16 cellular contexts compared by ENCODE assay signal in the genomic region with DNA sequence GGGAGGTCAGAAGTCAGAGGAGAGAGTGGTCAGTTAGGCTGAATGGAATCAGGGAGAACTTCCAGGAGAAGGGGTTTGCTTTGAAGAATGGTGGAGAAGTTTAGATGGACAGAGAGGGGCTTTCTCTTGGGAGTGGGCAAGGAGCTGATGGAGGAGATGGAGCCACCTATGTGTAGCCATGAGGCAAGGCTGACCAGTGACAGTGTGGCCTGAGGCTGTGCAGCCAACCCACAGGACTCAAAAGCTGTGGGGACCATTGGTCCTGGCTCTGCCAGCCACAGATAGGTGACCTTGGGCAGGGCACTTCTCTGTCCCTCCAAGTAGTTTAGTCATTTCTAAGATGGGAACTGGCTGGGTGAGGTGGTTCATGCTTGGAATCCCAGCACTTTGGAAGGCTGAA. TPM values are rescaled to one million over a fixed set of nuclear protein-coding genes. Genes with fewer than 3 reads are reported as not detected.
"Had no signal": no experiment of that assay in that cellular context is flagged by ENCODE, and none has a peak within 500 bp of the region (broad histone marks: within the 10 kb centered on the region; RNA-seq: fewer than 3 reads in every experiment).

No MANE protein-coding gene starts in this region.

- H3K9me3 ChIP-seq: esophagus muscularis mucosa, tibial artery had no signal

- H3K36me3 Mint-ChIP-seq: activated naive CD8-positive, alpha-beta T cell; immature natural killer cell; natural killer cell treated with Interleukin-12 subunit alpha and Interleukin-12 subunit beta and Interleukin-15 and Interleukin-18, amount 100 ng/mL, for 72 hours had no signal

- H3K4me3 ChIP-seq: dorsolateral prefrontal cortex, esophagus muscularis mucosa, tibial artery had no signal

- H3K27me3 ChIP-seq: dorsolateral prefrontal cortex, esophagus muscularis mucosa had no signal

- DNase-seq: activated gamma-delta T cell; activated T-cell treated with anti-CD3 and anti-CD28 coated beads, Interleukin-2, amount 50 U/mL, for 24 hours; amygdala; immature natural killer cell; retina; tibial artery had no signal

- H3K36me3 ChIP-seq: esophagus muscularis mucosa, tibial artery had no signal

- H3K27ac Mint-ChIP-seq: activated naive CD8-positive, alpha-beta T cell; activated T-cell treated with anti-CD3 and anti-CD28 coated beads, Interleukin-2, amount 50 U/mL, for 24 hours; immature natural killer cell; natural killer cell treated with Interleukin-12 subunit alpha and Interleukin-12 subunit beta and Interleukin-15 and Interleukin-18, amount 100 ng/mL, for 72 hours; T-helper 1 cell treated with Interleukin-12 subunit alpha and Interleukin-12 subunit beta and Interleukin-4 antibody, amounts not matched to agents 30 μg/mL and 1 μg/mL, for 36 hours had no signal

- H3K27ac ChIP-seq: dorsolateral prefrontal cortex, tibial artery had no signal

- H3K9me3 Mint-ChIP-seq: activated T-cell treated with anti-CD3 and anti-CD28 coated beads, Interleukin-2, amount 50 U/mL, for 24 hours; immature natural killer cell; natural killer cell treated with Interleukin-12 subunit alpha and Interleukin-12 subunit beta and Interleukin-15 and Interleukin-18, amount 100 ng/mL, for 72 hours; T-helper 1 cell treated with Interleukin-12 subunit alpha and Interleukin-12 subunit beta and Interleukin-4 antibody, amounts not matched to agents 30 μg/mL and 1 μg/mL, for 36 hours had no signal

- H3K4me3 Mint-ChIP-seq: activated naive CD8-positive, alpha-beta T cell; activated T-cell treated with anti-CD3 and anti-CD28 coated beads, Interleukin-2, amount 50 U/mL, for 24 hours; immature natural killer cell; natural killer cell treated with Interleukin-12 subunit alpha and Interleukin-12 subunit beta and Interleukin-15 and Interleukin-18, amount 100 ng/mL, for 72 hours; T-helper 1 cell treated with Interleukin-12 subunit alpha and Interleukin-12 subunit beta and Interleukin-4 antibody, amounts not matched to agents 30 μg/mL and 1 μg/mL, for 36 hours had no signal

- H3K4me1 ChIP-seq: tibial artery had no signal

RNA-seq across cellular contexts. Expression of gene NEURL1, which starts 18.7 kb away (rescaled TPM):
- total RNA-seq: lung microvascular endothelial cell had no signal

RNA-seq across cellular contexts. Expression of gene CALHM3, which starts 33.1 kb away (rescaled TPM):
- total RNA-seq: esophagus muscularis mucosa; lung microvascular endothelial cell; mucosa of gallbladder; natural killer cell treated with Interleukin-12 subunit alpha and Interleukin-12 subunit beta and Interleukin-15 and Interleukin-18, amount 100 ng/mL, for 72 hours; omental fat pad; skeletal muscle tissue had no signal

RNA-seq across cellular contexts. Expression of gene CALHM1, which starts 53.5 kb away (rescaled TPM):
- total RNA-seq: esophagus muscularis mucosa; fibroblast of villous mesenchyme; lung microvascular endothelial cell; mucosa of gallbladder; natural killer cell treated with Interleukin-12 subunit alpha and Interleukin-12 subunit beta and Interleukin-15 and Interleukin-18, amount 100 ng/mL, for 72 hours; omental fat pad; skeletal muscle tissue had no signal
